7 cellular contexts compared by ENCODE assay signal in the genomic region with DNA sequence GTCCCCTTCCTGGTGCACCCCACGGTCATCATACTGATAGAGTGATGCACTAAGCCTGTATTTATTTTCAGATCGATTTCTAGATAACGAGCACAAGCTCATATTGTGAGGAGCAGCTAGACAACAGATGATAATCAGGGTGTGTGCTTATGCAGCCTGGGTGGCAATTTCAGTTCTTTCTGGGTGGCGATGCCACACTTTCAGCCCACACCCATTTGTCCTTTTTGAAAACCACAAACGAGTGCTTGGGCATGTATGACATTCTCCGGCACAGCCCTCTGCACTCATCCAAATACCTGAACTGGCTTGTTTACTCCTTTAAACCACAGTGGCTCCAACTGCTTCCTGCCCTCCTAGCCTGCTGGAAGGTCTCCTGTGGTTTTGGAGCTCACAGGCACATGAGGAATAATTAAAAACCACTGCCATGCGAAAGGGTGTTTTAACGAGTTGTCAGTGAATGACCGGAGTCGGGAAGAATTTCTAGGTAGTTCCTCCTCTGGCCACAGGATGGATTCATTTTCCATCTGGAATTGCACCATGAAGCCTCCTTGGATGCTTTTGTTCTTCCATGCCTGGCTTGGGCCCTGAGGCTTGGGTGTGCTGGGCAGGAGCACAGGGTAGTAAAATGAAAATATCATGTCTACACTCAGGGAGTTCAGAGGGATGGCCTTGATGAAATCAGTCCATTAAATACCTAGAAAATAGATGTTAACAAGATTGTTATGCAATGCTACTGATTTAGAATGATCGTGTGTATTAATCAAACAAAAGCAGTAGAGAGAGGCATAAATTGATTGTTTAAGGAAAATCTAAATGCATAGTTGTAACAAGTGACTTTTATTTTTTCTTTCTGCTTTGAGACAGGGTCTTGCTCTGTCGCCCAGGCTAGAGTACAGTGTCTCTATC. TPM values are rescaled to one million over a fixed set of nuclear protein-coding genes. Genes with fewer than 3 reads are reported as not detected.
DNase-seq lines count a peak whose midpoint lies in the region; ATAC-seq, FAIRE-seq and TF ChIP-seq lines count a peak whose summit lies in the region.

No MANE protein-coding gene starts in this region.

- intact Hi-C loops in lower lobe of right lung (cut with DNase I), result no loop called here

- H3K36me3 ChIP-seq in Loucy (ENCODE audit: insufficient read depth, low read length) (no peaks in the 10 kb centered on the region), astrocyte (ENCODE audit: insufficient read depth, low read length) (no peaks in the 10 kb centered on the region), lower lobe of right lung (no peaks in the 10 kb centered on the region), gastroesophageal sphincter (no peaks in the 10 kb centered on the region)

- no peak overlapping the region for H3K4me3 Mint-ChIP-seq in astrocyte (ENCODE audit: unreplicated experiment)

- no peaks in the 10 kb centered on the region for H3F3A ChIP-seq in Loucy (ENCODE audit: low read depth)

- peak overlapping the region; percentile 48 for H3K27ac ChIP-seq in astrocyte (ENCODE audit: low read depth, low read length)
- H3K27ac ChIP-seq in lower lobe of right lung, result peak overlapping the region; percentile 14
- no peak overlapping the region for H3K27ac ChIP-seq in gastroesophageal sphincter

- FAIRE-seq in astrocyte (lab: Jason Lieb, UNC) (peak; percentile 63), GM12891 (lab: Jason Lieb, UNC) (no peak)

- H4K20me1 ChIP-seq in Loucy (ENCODE audit: insufficient read depth, low read length, poor library complexity, severe bottlenecking) (no peaks in the 10 kb centered on the region), astrocyte (ENCODE audit: insufficient read depth, low read length) (no peaks in the 10 kb centered on the region)

- no peaks in the 10 kb centered on the region for H3K79me2 ChIP-seq in Loucy (ENCODE audit: insufficient read depth, low read length)
- H3K79me2 ChIP-seq in astrocyte (ENCODE audit: insufficient read depth, low read length), result peaks cover 10% of the 10 kb centered on the region

- H3K4me1 ChIP-seq in Loucy (ENCODE audit: insufficient read depth, low read length, poor library complexity, severe bottlenecking) (peaks cover 17% of the 10 kb centered on the region), astrocyte (ENCODE audit: insufficient read depth, low read length) (peaks cover 43% of the 10 kb centered on the region), lower lobe of right lung (peaks cover 33% of the 10 kb centered on the region), gastroesophageal sphincter (peaks cover 0 to 13% (median 0%) of the 10 kb centered on the region in 3 donors)

- H2AFZ ChIP-seq in Loucy (ENCODE audit: low read length) (no peak overlapping the region), astrocyte (ENCODE audit: low read depth, low read length) (no peak overlapping the region)

- TF ChIP-seq EP300 in gastroesophageal sphincter (IDR thresholded peaks at IDR 0.05), result no peak

- no peak overlapping the region for H3K9ac ChIP-seq in Loucy (ENCODE audit: low read depth, low read length, poor library complexity, severe bottlenecking)
- peak overlapping the region; percentile 32 for H3K9ac ChIP-seq in astrocyte (ENCODE audit: low read length)

- H3K9me3 Mint-ChIP-seq in astrocyte (ENCODE audit: unreplicated experiment), result no peaks in the 10 kb centered on the region

- peaks cover 2% of the 10 kb centered on the region for H3K36me3 Mint-ChIP-seq in astrocyte (ENCODE audit: low read depth, unreplicated experiment)

- WGBS in gastroesophageal sphincter (ENCODE audit: low coverage in 1 of 2), 2 donors, result 47 to 100% methylated on average over 1 to 10 of the region's 12 CpGs

- peak overlapping the region; percentile 82 for H3K27ac Mint-ChIP-seq in astrocyte (ENCODE audit: unreplicated experiment)

- no peak overlapping the region for H3K4me2 ChIP-seq in Loucy (ENCODE audit: low read depth, low read length, poor library complexity, severe bottlenecking)
- peak overlapping the region; percentile 74 for H3K4me2 ChIP-seq in astrocyte (ENCODE audit: low read length)

- DNase-seq in EH (ENCODE audit: low read depth) (peak; percentile 95), astrocyte (ENCODE audit: low read depth) (peak; percentile 95), lower lobe of right lung (no peak), GM12891 (ENCODE audit: insufficient read length, low spot score) (no peak)

- H3K27me3 ChIP-seq in Loucy (ENCODE audit: insufficient read depth, low read length, poor library complexity, severe bottlenecking) (no peaks in the 10 kb centered on the region), astrocyte (ENCODE audit: insufficient read depth, low read length) (no peaks in the 10 kb centered on the region), lower lobe of right lung (ENCODE audit: low read depth) (no peaks in the 10 kb centered on the region), gastroesophageal sphincter (no peaks in the 10 kb centered on the region)

- H3K9me3 ChIP-seq in Loucy (ENCODE audit: insufficient read depth, low read depth, low read length) (no peaks in the 10 kb centered on the region), astrocyte (ENCODE audit: insufficient read depth, low read depth, low read length) (no peaks in the 10 kb centered on the region), lower lobe of right lung (no peaks in the 10 kb centered on the region), gastroesophageal sphincter (no peaks in the 10 kb centered on the region)

- 0 out of 2 replicates have a peak, but pooled peaks have one; percentile 17 for TF ChIP-seq CTCF in Loucy (conservative IDR thresholded peaks at IDR 0.05; ENCODE audit: low read length)
- TF ChIP-seq CTCF in astrocyte (IDR thresholded peaks at IDR 0.05; ENCODE audit: insufficient read depth, low read depth, low read length), result peak; percentile 55
- peak; percentile 35 for TF ChIP-seq CTCF in lower lobe of right lung (IDR thresholded peaks at IDR 0.05)
- no peak for TF ChIP-seq CTCF in gastroesophageal sphincter (IDR thresholded peaks at IDR 0.05)

- H3K4me3 ChIP-seq in Loucy (ENCODE audit: low read length, poor library complexity, severe bottlenecking), result no peak overlapping the region
- no peak overlapping the region for H3K4me3 ChIP-seq in astrocyte (ENCODE audit: insufficient read depth, low read depth, low read length)
- no peak overlapping the region for H3K4me3 ChIP-seq in lower lobe of right lung
- H3K4me3 ChIP-seq in gastroesophageal sphincter, result no peak overlapping the region

- H3K27me3 Mint-ChIP-seq in astrocyte (ENCODE audit: low read depth, unreplicated experiment), result no peaks in the 10 kb centered on the region

- ATAC-seq in lower lobe of right lung (peak; percentile 46 to 72), HG02970 (IDR thresholded peaks at IDR 0.05; ENCODE audit: low FRiP score, unreplicated experiment) (no peak), gastroesophageal sphincter (no peak)

- no peaks in the 10 kb centered on the region for H3K9me2 ChIP-seq in Loucy (replicated peaks; ENCODE audit: low read depth, low read length)

- peaks cover 44% of the 10 kb centered on the region for H3K4me1 Mint-ChIP-seq in astrocyte (ENCODE audit: low read depth, unreplicated experiment)

- TF ChIP-seq POLR2A in GM12891 (IDR thresholded peaks at IDR 0.05; ENCODE audit: low read depth, low read length) (no peak), gastroesophageal sphincter (IDR thresholded peaks at IDR 0.05) (no peak)

TF ChIP-seq in GM12891, 5 proteins besides CTCF, POLR2A, EP300 and RAD21:
- TF ChIP-seq TAF1 (IDR thresholded peaks at IDR 0.05; ENCODE audit: low read depth, low read length) (no peak), POLR2AphosphoS5 (IDR thresholded peaks at IDR 0.05; ENCODE audit: low read depth, low read length) (no peak), SPI1 (IDR thresholded peaks at IDR 0.05; ENCODE audit: low read depth, low read length) (no peak), POU2F2 (IDR thresholded peaks at IDR 0.05; ENCODE audit: low read depth, low read length) (no peak), PAX5 (IDR thresholded peaks at IDR 0.05; ENCODE audit: insufficient read depth, low read length, severe bottlenecking) (no peak)

RNA-seq across cellular contexts. Expression of gene ITGB1, which starts 52.4 kb away (rescaled TPM):
- total RNA-seq in astrocyte, result 2,575 and 2,956 TPM in 2 replicates
- total RNA-seq in lower lobe of right lung, result 409 TPM
- polyA plus RNA-seq in GM12891 (2012; ENCODE audit: low read depth, missing spikeins), result 30.6 TPM
- 1,000 to 10,000 TPM in 3 of 4 donors, 100 to 1,000 TPM in 1; 998 to 2,832 (median 1,462) TPM for total RNA-seq in gastroesophageal sphincter

Comparison
In these comparisons a context has a peak if more than half of its experiments do, and no peak if none do; other contexts are left out.
1. DNase-seq: peak in EH (single experiment) and astrocyte (single experiment); none in lower lobe of right lung (single experiment) and GM12891 (single experiment).
2. CTCF ChIP-seq: peak in Loucy (single experiment), astrocyte (single experiment) and lower lobe of right lung (single experiment); none in gastroesophageal sphincter (0 of 4).
3. H3K27ac ChIP-seq: peak in astrocyte (single experiment) and lower lobe of right lung (single experiment); none in gastroesophageal sphincter (0 of 4).
4. ATAC-seq: peak in lower lobe of right lung (2 of 2); none in HG02970 (single experiment) and gastroesophageal sphincter (single experiment).